ENCODE assay signal across 16 cellular contexts in the genomic region with DNA sequence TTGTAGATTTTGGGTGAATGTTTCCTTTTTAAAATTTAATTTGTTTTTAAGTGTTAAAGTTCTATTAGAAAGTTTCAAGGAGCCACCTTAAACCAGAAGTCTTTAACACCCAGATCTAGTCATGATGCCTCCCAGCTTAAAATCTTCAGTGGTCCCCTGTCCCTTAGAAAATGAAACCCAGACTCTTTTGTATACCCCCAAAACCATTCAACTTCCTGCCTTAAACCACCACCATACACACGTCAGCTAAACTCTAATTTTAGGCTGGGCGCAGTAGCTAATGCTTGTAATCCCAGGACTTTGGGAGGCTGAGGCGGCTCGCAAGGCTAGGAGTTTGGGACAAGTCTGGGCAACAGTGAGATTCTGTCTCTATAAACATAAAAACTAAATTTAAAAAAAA. TPM values are rescaled to one million over a fixed set of nuclear protein-coding genes. Genes with fewer than 3 reads are reported as not detected.
A peak's percentile ranks its signal among the peaks of the same experiment; 100 is the strongest.
DNase-seq lines count a peak whose midpoint lies in the region; ATAC-seq and TF ChIP-seq lines count a peak whose summit lies in the region.
"Had no signal": no experiment of that assay in that cellular context is flagged by ENCODE, and none has a peak within 500 bp of the region (broad histone marks: within the 10 kb centered on the region; RNA-seq: fewer than 3 reads in every experiment).

No MANE protein-coding gene starts in this region.

- peaks cover 6 to 23% of the 10 kb centered on the region in 2 donors for H3K4me1 Mint-ChIP-seq in effector memory CD8-positive, alpha-beta T cell (ENCODE audit: low read depth in 2 of 2)

- H3K4me3 ChIP-seq in GM12865 (ENCODE audit: low read depth, low read length), result no peak overlapping the region; the same call in 1 of the 2 replicates
- H3K4me3 ChIP-seq: left lung had no signal

- H3K27me3 Mint-ChIP-seq in effector memory CD8-positive, alpha-beta T cell, result no peaks in the 10 kb centered on the region

- peak; percentile 82 for ATAC-seq in GM21423 (IDR thresholded peaks at IDR 0.05; ENCODE audit: unreplicated experiment)
- peak; percentile 80 for ATAC-seq in HG03103 (IDR thresholded peaks at IDR 0.05; ENCODE audit: low read depth, unreplicated experiment)
- ATAC-seq in effector memory CD8-positive, alpha-beta T cell (replicated peaks), result peak; percentile 95
- no peak for ATAC-seq in left ventricle myocardium superior
- ATAC-seq in GM21737 (IDR thresholded peaks at IDR 0.05; ENCODE audit: unreplicated experiment), result no peak
- ATAC-seq: left lung, Panc1 had no signal

- H3K36me3 Mint-ChIP-seq in effector memory CD8-positive, alpha-beta T cell (ENCODE audit: insufficient read depth), result no peaks in the 10 kb centered on the region

- peak overlapping the region in 1 of 2 donors; percentile 48 for H3K27ac Mint-ChIP-seq in effector memory CD8-positive, alpha-beta T cell
- H3K27ac Mint-ChIP-seq: activated T-helper 2 cell treated with anti-CD3 and anti-CD28 coated beads, Interferon-gamma antibody, Interleukin-2, Interleukin-4, amounts not matched to agents 10 μg/mL and 5 μg/mL and 100 μg/mL, durations not matched to agents 14 hours and 24 hours and 36 hours had no signal

- H3K4me3 Mint-ChIP-seq in effector memory CD8-positive, alpha-beta T cell, result peak overlapping the region; percentile 6 to 48

- no peaks in the 10 kb centered on the region for H3K9me3 Mint-ChIP-seq in effector memory CD8-positive, alpha-beta T cell
- H3K9me3 Mint-ChIP-seq: activated T-helper 2 cell treated with anti-CD3 and anti-CD28 coated beads, Interferon-gamma antibody, Interleukin-2, Interleukin-4, amounts not matched to agents 10 μg/mL and 5 μg/mL and 100 μg/mL, durations not matched to agents 14 hours and 24 hours and 36 hours had no signal

- intact Hi-C loops in posterior vena cava (cut with DNase I), result no loop called here
- intact Hi-C loops in left ventricle myocardium superior (cut with micrococcal nuclease), result no loop called here

- TF ChIP-seq CTCF in GM12865 (IDR thresholded peaks at IDR 0.05; ENCODE audit: insufficient read depth, low read depth, low read length, missing control alignments), result no peak

- peak; percentile 65 for DNase-seq in GM12865 (ENCODE audit: low read depth)
- peak in 1 of 3 experiments; percentile 12 for DNase-seq in effector memory CD8-positive, alpha-beta T cell
- DNase-seq in posterior vena cava (ENCODE audit: low spot score), result no peak
- no peak for DNase-seq in left ventricle myocardium superior
- DNase-seq in cerebellar cortex (ENCODE audit: low spot score), result no peak
- DNase-seq: activated CD4-positive, alpha-beta T cell treated with anti-CD3 and anti-CD28 coated beads for 1 hour; left lung; NCI-H524 treated with DMSO at 0.1 percent for 48 hours; stimulated activated CD4-positive, alpha-beta T cell treated with anti-CD3 and anti-CD28 coated beads, Interleukin-1b, Interleukin-23, amount 100 ng/mL, for 48 hours; stimulated activated CD8-positive, alpha-beta memory T cell treated with anti-CD3 and anti-CD28 coated beads, Interleukin-4, amount 100 ng/mL, for 48 hours; T-helper 1 cell had no signal

RNA-seq across cellular contexts. Expression of a gene that starts 37.9 kb away (rescaled TPM):
- total RNA-seq in posterior vena cava (10 to 100 TPM; 10.1 to 10.4 TPM), left ventricle myocardium superior (3.9 TPM)

Comparison
In these comparisons a context has a peak if more than half of its experiments do, and no peak if none do; other contexts are left out.
1. ATAC-seq: peak in GM21423 (single experiment), HG03103 (single experiment) and effector memory CD8-positive, alpha-beta T cell (single experiment); none in left ventricle myocardium superior (single experiment) and GM21737 (single experiment).